8 cellular contexts compared by ENCODE assay signal in genomic region chr10:17003151-17003550, GRCh38.
DNase-seq lines count a peak whose midpoint lies in the region; ATAC-seq and TF ChIP-seq lines count a peak whose summit lies in the region.

No MANE protein-coding gene starts in this region.

- TF ChIP-seq POLR2A in spleen (IDR thresholded peaks at IDR 0.05): no peak

- H3K27ac ChIP-seq in GM23248: peak overlapping the region; percentile 99
- H3K27ac ChIP-seq in spleen: peak overlapping the region in 7 of 8 donors; percentile 30 to 80 (median 74)

- H3K4me1 ChIP-seq in GM23248 (ENCODE audit: insufficient read depth) (peaks cover 47% of the 10 kb centered on the region), spleen (peaks cover 12 to 46% (median 29%) of the 10 kb centered on the region in 6 donors)

- H3K36me3 ChIP-seq in GM23248 (ENCODE audit: low read depth) (no peaks in the 10 kb centered on the region), spleen (no peaks in the 10 kb centered on the region)

- H3K9me3 ChIP-seq in GM23248 (ENCODE audit: low read depth) (no peaks in the 10 kb centered on the region), spleen (peaks cover 0 to 5% (median 0%) of the 10 kb centered on the region in 8 donors)

- peak overlapping the region; percentile 73 for H3K4me2 ChIP-seq in GM23248 (ENCODE audit: unreplicated experiment)

- 1 to 2% methylated on average over 7 of the region's 7 CpGs for WGBS in GM23248 (ENCODE audit: low coverage in 1 of 2, low lambda C conversion rate in 2 of 2, missing lambda C conversion rate in 2 of 2), 2 experiments
- 16 to 38% (median 20%) methylated on average over 7 of the region's 7 CpGs for WGBS in spleen, 5 donors

- no peak for TF ChIP-seq CTCF in spleen (IDR thresholded peaks at IDR 0.05 in 8 of 11, conservative IDR thresholded peaks at IDR 0.05 in 3 of 11)
- no peak for TF ChIP-seq CTCF in GM20000 (IDR thresholded peaks at IDR 0.05; ENCODE audit: extremely low read depth, missing control alignments)

- H3K9me2 ChIP-seq in GM23248 (ENCODE audit: insufficient read depth): no peaks in the 10 kb centered on the region

- DNase-seq in GM23248 (peak; percentile 93), spleen (no peak), OCI-M2 (lab: John Stamatoyannopoulos, UW; ENCODE audit: unreplicated experiment) (no peak), GM20000 (ENCODE audit: low spot score) (no peak), nucleus accumbens (lab: John Stamatoyannopoulos, UW) (no peak)
- DNase-seq in activated CD4-positive, alpha-beta T cell treated with anti-CD3 and anti-CD28 coated beads, Interleukin-2, amount 50 U/mL, for 1 hour: peak; percentile 64
- peak; percentile 67 for DNase-seq in effector CD4-positive, alpha-beta T cell

- H3K79me2 ChIP-seq in GM23248 (ENCODE audit: insufficient read depth): no peaks in the 10 kb centered on the region

- no peak overlapping the region for H2AFZ ChIP-seq in GM23248

- no peaks in the 10 kb centered on the region for H4K20me1 ChIP-seq in GM23248 (ENCODE audit: insufficient read depth)

- ATAC-seq in HG03432 (IDR thresholded peaks at IDR 0.05; ENCODE audit: unreplicated experiment): no peak

- H3K27me3 ChIP-seq in GM23248 (replicated peaks; ENCODE audit: insufficient read depth) (no peaks in the 10 kb centered on the region), spleen (replicated peaks in 1 of 7) (no peaks in the 10 kb centered on the region)

- in situ Hi-C loops in GM23248 (cut with MboI): no loop called here

- H3K4me3 ChIP-seq in GM23248 (peak overlapping the region; percentile 43), spleen (no peak overlapping the region)

- intact Hi-C loops in spleen (cut with DNase I; ENCODE audit: low total_unique reads): no loop called here

- peaks cover 49% of the 10 kb centered on the region for H3F3A ChIP-seq in GM23248 (ENCODE audit: insufficient read depth)

- H3K9ac ChIP-seq in GM23248: peak overlapping the region; percentile 88

Comparison
In these comparisons a context has a peak if more than half of its experiments do, and no peak if none do; other contexts are left out.
1. DNase-seq: peak in GM23248 (single experiment), activated CD4-positive, alpha-beta T cell treated with anti-CD3 and anti-CD28 coated beads, Interleukin-2, amount 50 U/mL, for 1 hour (single experiment) and effector CD4-positive, alpha-beta T cell (single experiment); none in spleen (single experiment), OCI-M2 (single experiment), GM20000 (single experiment) and nucleus accumbens (0 of 56).